8 cellular contexts compared by ENCODE assay signal in the genomic region with DNA sequence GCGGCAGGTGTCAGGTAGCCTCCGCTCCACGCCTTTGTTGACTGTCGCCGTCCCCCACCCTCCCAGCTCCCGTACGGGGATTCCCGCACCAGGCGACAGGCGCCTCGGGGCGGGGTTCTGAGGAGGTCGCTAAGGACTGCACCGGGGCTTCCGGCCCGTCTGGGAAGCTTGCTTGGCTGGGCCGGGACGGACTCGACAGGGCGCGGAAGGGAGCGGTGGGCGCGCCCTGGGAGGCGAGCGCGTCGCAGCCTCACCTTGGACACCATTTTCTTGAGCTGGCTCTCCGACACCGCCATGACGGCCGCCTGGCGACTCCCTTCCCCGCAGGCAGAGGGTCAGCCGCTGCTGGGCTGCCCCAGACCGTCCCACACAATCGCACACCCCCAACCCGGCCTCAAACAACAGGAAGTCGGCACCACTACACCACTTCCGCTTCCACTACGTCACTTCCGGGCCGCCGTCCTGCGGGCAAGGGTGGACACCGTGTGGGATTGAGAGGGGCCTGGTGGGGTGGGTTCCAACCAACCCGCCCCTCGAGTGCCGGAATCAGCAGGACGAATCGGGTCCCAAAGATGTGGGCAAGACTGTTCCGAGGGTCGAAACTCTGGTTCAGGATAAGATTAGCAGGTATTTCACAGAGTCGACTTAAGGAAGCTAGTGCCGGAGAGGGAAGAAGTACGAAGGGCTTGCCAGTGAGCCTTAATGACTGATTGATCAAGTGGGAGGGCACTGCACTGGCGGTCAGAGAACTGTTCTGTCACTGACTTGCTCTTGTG. TPM values are rescaled to one million over a fixed set of nuclear protein-coding genes. Genes with fewer than 3 reads are reported as not detected.
DNase-seq lines count a peak whose midpoint lies in the region; ATAC-seq and TF ChIP-seq lines count a peak whose summit lies in the region.

A gene with protein sequence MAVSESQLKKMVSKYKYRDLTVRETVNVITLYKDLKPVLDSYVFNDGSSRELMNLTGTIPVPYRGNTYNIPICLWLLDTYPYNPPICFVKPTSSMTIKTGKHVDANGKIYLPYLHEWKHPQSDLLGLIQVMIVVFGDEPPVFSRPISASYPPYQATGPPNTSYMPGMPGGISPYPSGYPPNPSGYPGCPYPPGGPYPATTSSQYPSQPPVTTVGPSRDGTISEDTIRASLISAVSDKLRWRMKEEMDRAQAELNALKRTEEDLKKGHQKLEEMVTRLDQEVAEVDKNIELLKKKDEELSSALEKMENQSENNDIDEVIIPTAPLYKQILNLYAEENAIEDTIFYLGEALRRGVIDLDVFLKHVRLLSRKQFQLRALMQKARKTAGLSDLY (minus strand): TSS at position 422 of the 776 bp plus-strand sequence. CDS start 126 bp downstream, at position 296.

- H3K27ac ChIP-seq in left ventricle myocardium inferior (replicated peaks) (peak within 1 kb of the TSS; percentile 95), upper lobe of right lung (peak within 1 kb of the TSS; percentile 98)

- TF ChIP-seq CTCF in left ventricle myocardium inferior (IDR thresholded peaks at IDR 0.05; ENCODE audit: borderline replicate concordance), result no peak
- no peak for TF ChIP-seq CTCF in progenitor cell of endocrine pancreas (IDR thresholded peaks at IDR 0.05; ENCODE audit: unreplicated experiment)
- no peak for TF ChIP-seq CTCF in upper lobe of right lung (IDR thresholded peaks at IDR 0.05)

- H3K4me3 ChIP-seq in left ventricle myocardium inferior (peak within 1 kb of the TSS; percentile 98), upper lobe of right lung (peak within 1 kb of the TSS; percentile 86)

- ATAC-seq in GM18502 (IDR thresholded peaks at IDR 0.05; ENCODE audit: poor library complexity, unreplicated experiment) (peak; percentile 95), HG02943 (IDR thresholded peaks at IDR 0.05; ENCODE audit: low read depth, unreplicated experiment) (peak; percentile 98), T-helper 17 cell (peak; percentile 90), upper lobe of right lung (peak; percentile 99)

- intact Hi-C loops in left ventricle myocardium inferior (cut with micrococcal nuclease) (no loop called here), upper lobe of right lung (cut with DNase I) (no loop called here)

- peaks cover 16% of the 10 kb centered on the region for H3K36me3 Mint-ChIP-seq in T-helper 17 cell (ENCODE audit: low read depth)
- H3K36me3 Mint-ChIP-seq in progenitor cell of endocrine pancreas (ENCODE audit: insufficient read depth), result peaks cover 6% of the 10 kb centered on the region

- peaks cover 47% of the 10 kb centered on the region for H3K4me1 ChIP-seq in left ventricle myocardium inferior
- H3K4me1 ChIP-seq in upper lobe of right lung, result peaks cover 16% of the 10 kb centered on the region

- DNase-seq in NCI-H187 (lab: John Stamatoyannopoulos, UW) (peak; percentile 82 to 84), T-helper 17 cell (peak; percentile 84 to 89 (median 84)), amygdala (lab: John Stamatoyannopoulos, UW) (peak; percentile 49 to 95 (median 87)), left ventricle myocardium inferior (peak; percentile 93), progenitor cell of endocrine pancreas (ENCODE audit: low spot score, unreplicated experiment) (peak; percentile 85), upper lobe of right lung (peak; percentile 97)

- H3K27me3 Mint-ChIP-seq in T-helper 17 cell (no peaks in the 10 kb centered on the region), progenitor cell of endocrine pancreas (no peaks in the 10 kb centered on the region)

- H3K9me3 Mint-ChIP-seq in progenitor cell of endocrine pancreas (ENCODE audit: low read depth), result no peaks in the 10 kb centered on the region

- no peaks in the 10 kb centered on the region for H3K27me3 ChIP-seq in left ventricle myocardium inferior (ENCODE audit: low read depth)
- no peaks in the 10 kb centered on the region for H3K27me3 ChIP-seq in upper lobe of right lung

- H3K27ac Mint-ChIP-seq in T-helper 17 cell (peak within 1 kb of the TSS; percentile 100), progenitor cell of endocrine pancreas (peak within 1 kb of the TSS; percentile 100)

- H3K4me1 Mint-ChIP-seq in T-helper 17 cell (peaks cover 38% of the 10 kb centered on the region), progenitor cell of endocrine pancreas (ENCODE audit: low read depth) (peaks cover 15% of the 10 kb centered on the region)

- no peaks in the 10 kb centered on the region for H3K9me3 ChIP-seq in T-helper 17 cell (ENCODE audit: control insufficient read depth, low read length, poor library complexity, severe bottlenecking)
- no peaks in the 10 kb centered on the region for H3K9me3 ChIP-seq in left ventricle myocardium inferior (replicated peaks)
- H3K9me3 ChIP-seq in upper lobe of right lung, result no peaks in the 10 kb centered on the region

- H3K36me3 ChIP-seq in left ventricle myocardium inferior (peaks cover 12% of the 10 kb centered on the region), upper lobe of right lung (peaks cover 9% of the 10 kb centered on the region)

- H3K4me3 Mint-ChIP-seq in T-helper 17 cell (peak within 1 kb of the TSS; percentile 97), progenitor cell of endocrine pancreas (ENCODE audit: low read depth) (peak within 1 kb of the TSS; percentile 100)

RNA-seq across cellular contexts. Expression of the gene that starts here (rescaled TPM):
- total RNA-seq in T-helper 17 cell, result 10 to 100 TPM; 15.8 to 15.9 TPM
- 70.9 TPM for total RNA-seq in left ventricle myocardium inferior
- total RNA-seq in progenitor cell of endocrine pancreas, result 58.5 and 64.5 TPM in 2 replicates
- 46.6 TPM for total RNA-seq in upper lobe of right lung

Comparison
In these comparisons a context has a peak if more than half of its experiments do, and no peak if none do; other contexts are left out.
1. Peak in every context shown above with its lines: DNase-seq, ATAC-seq, H3K4me3 ChIP-seq and H3K27ac ChIP-seq.